In genomic region chr15:67405208-67406191, GRCh38 we compare ENCODE assay signal across 1 cellular context.
TF ChIP-seq lines count a peak whose summit lies in the region.

No MANE protein-coding gene starts in this region.

TF ChIP-seq in IMR-90, 13 proteins besides CTCF, POLR2A, EP300 and RAD21:
- TF ChIP-seq ELK1 (IDR thresholded peaks at IDR 0.05; ENCODE audit: borderline replicate concordance, low read depth, low read length) (no peak), MAFK (IDR thresholded peaks at IDR 0.05; ENCODE audit: low read depth, low read length) (no peak), MAZ (IDR thresholded peaks at IDR 0.05; ENCODE audit: borderline replicate concordance, low read depth, low read length) (no peak), SMC3 (IDR thresholded peaks at IDR 0.05; ENCODE audit: low read depth, low read length) (no peak), RCOR1 (IDR thresholded peaks at IDR 0.05; ENCODE audit: insufficient replicate concordance, low read length) (no peak), FOS (IDR thresholded peaks at IDR 0.05; ENCODE audit: low read depth, low read length) (no peak), NFE2L2 (IDR thresholded peaks at IDR 0.05; ENCODE audit: low read depth, low read length) (no peak), BHLHE40 (IDR thresholded peaks at IDR 0.05; ENCODE audit: low read depth, low read length) (no peak), USF2 (IDR thresholded peaks at IDR 0.05; ENCODE audit: low read depth, low read length) (no peak), MXI1 (IDR thresholded peaks at IDR 0.05; ENCODE audit: borderline replicate concordance, low read depth, low read length) (no peak), RFX5 (IDR thresholded peaks at IDR 0.05; ENCODE audit: low read depth, low read length) (no peak), CEBPB (IDR thresholded peaks at IDR 0.05; ENCODE audit: low read depth, low read length) (no peak), CHD1 (IDR thresholded peaks at IDR 0.05; ENCODE audit: low read depth, low read length) (no peak)
TF ChIP-seq in IMR-90: peak in this region for 0.
